ENCODE assay signal across 8 cellular contexts in the genomic region with DNA sequence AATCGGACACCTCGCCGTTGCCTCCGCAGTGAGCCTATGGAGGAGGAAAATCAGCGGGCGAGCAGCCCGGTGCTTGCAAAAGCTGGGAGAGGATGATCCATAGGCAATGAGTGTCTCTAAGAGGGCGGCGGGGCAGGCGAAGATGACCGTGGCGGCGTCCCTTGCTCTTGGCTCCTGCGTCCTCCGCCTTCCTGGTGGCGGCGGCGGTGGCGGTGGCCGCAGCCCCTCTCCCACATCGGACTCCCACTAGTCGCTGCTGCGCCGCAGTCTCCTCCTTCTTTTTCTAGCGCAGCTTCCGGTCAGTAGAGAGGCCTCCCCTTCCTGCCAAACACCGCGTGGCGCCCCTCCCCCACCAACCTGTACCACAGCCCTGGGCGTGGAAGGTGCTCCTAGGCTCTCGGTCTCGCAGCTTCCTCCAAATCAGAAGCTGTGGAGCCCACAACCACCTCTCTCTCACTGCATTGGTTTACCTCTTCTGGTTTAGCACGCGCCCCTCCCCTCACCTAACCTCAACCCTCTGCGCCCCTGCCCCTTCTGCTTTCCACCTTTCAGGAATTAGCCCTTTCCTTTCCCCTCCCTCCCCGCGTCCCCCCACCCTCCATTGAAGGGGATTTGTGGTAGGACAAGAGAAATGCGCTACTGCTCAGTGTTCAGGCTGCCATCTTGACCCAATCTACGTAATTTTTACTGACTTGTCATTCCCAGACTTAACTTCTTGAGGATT.
A peak's percentile ranks its signal among the peaks of the same experiment; 100 is the strongest.
DNase-seq lines count a peak whose midpoint lies in the region; ATAC-seq and TF ChIP-seq lines count a peak whose summit lies in the region.

Gene SPIN3, minus strand, starts transcription at position 271 of the 724 bp plus-strand sequence. CDS start 594 bp downstream, outside the sequence.

- TF ChIP-seq CTCF in coronary artery (IDR thresholded peaks at IDR 0.05), result no peak

- ATAC-seq in GM18517 (IDR thresholded peaks at IDR 0.05; ENCODE audit: unreplicated experiment) (peak; percentile 95), HG02938 (IDR thresholded peaks at IDR 0.05; ENCODE audit: unreplicated experiment) (peak; percentile 98)

- H3K27ac ChIP-seq in coronary artery, result peak within 1 kb of the TSS; percentile 4 to 78
- peak within 1 kb of the TSS; percentile 46 for H3K27ac ChIP-seq in layer of hippocampus (ENCODE audit: low read depth, low read length)

- no peaks in the 10 kb centered on the region for H3K27me3 ChIP-seq in layer of hippocampus (ENCODE audit: control insufficient read depth, insufficient read depth, low read length)

- DNase-seq in NCI-H2196 treated with DMSO at 0.1 percent for 48 hours (lab: John Stamatoyannopoulos, UW; ENCODE audit: unreplicated experiment), result peak; percentile 74
- peak; percentile 52 to 59 for DNase-seq in activated CD4-positive, alpha-beta T cell treated with anti-CD3 and anti-CD28 coated beads for 4 hours
- peak; percentile 76 for DNase-seq in coronary artery (ENCODE audit: low spot score)
- peak; percentile 13 to 43 for DNase-seq in stimulated activated CD4-positive, alpha-beta T cell treated with anti-CD3 and anti-CD28 coated beads, Interleukin-15, amount 100 ng/mL, for 1 hour (ENCODE audit: low read depth in 1 of 2, low spot score in 1 of 2)
- no peak for DNase-seq in HuH-7 (ENCODE audit: low spot score)

- peak within 1 kb of the TSS; percentile 84 for H3K4me3 ChIP-seq in coronary artery
